Comparison of ENCODE assay signal across 28 cellular contexts in the genomic region with DNA sequence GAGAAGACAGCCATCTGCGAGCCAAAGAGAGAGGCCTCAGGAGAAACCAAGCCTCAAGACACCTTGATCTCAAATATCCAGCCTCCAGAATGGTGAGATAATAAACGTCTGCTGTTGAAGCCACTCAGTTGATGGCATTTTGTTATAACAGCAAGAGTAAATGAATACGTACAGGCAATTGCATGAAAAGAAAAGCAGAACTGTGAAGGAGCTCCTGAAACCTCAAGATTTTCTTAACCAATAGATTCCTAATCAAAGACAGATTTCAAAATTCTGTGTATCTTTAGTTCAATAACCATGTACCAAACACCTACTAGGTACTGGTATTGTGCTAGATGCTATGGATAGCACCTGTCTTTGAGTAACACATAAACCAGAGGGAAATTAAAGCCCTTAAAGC.
"Had no signal": no experiment of that assay in that cellular context is flagged by ENCODE, and none has a peak within 500 bp of the region (broad histone marks: within the 10 kb centered on the region; RNA-seq: fewer than 3 reads in every experiment).

No MANE protein-coding gene starts in this region.

- DNase-seq: stimulated activated CD4-positive, alpha-beta T cell treated with anti-CD3 and anti-CD28 coated beads, Interleukin-2, amount 100 ng/mL, for 48 hours; stimulated activated CD4-positive, alpha-beta T cell treated with anti-CD3 and anti-CD28 coated beads, Interleukin-4, amount 100 ng/mL, for 1 hour; stimulated activated CD4-positive, alpha-beta T cell treated with anti-CD3 and anti-CD28 coated beads, Interleukin-4, amount 100 ng/mL, for 24 hours; stimulated activated CD4-positive, alpha-beta T cell treated with anti-CD3 and anti-CD28 coated beads, Interleukin-4, amount 100 ng/mL, for 4 hours; stimulated activated CD8-positive, alpha-beta memory T cell treated with anti-CD3 and anti-CD28 coated beads, Interleukin-4, amount 100 ng/mL, for 48 hours; stimulated activated naive B cell treated with anti-CD40 and anti-IgM and Interleukin-4, amounts not matched to agents 10 μg/mL and 1 μg/mL and 100 μg/mL, for 72 hours; stimulated activated naive CD4-positive, alpha-beta T cell; stimulated activated naive CD4-positive, alpha-beta T cell treated with Interleukin-2 at 50 U/mL for 16 hours; stimulated activated naive CD8-positive, alpha-beta T cell treated with anti-CD3 and anti-CD28 coated beads, Interleukin-15, amount 100 ng/mL, for 72 hours; stimulated activated naive CD8-positive, alpha-beta T cell treated with anti-CD3 and anti-CD28 coated beads, Interleukin-15, Interleukin-2, amounts not matched to agents 100 U/mL and 50 U/mL, for 24 hours; stomach; substantia nigra; testis; thyroid gland; tibial artery; transverse colon; trophoblast cell; upper lobe of left lung; upper lobe of right lung; uterus had no signal

- H3K9me3 Mint-ChIP-seq: stimulated activated effector memory CD8-positive, alpha-beta T cell treated with anti-CD3 and anti-CD28 coated beads, Interleukin-12 subunit alpha, Interleukin-12 subunit beta, amount 100 ng/mL, for 72 hours; stimulated activated memory B cell treated with anti-CD40 and anti-IgM and Interleukin-4, amounts not matched to agents 10 μg/mL and 1 μg/mL and 100 μg/mL, for 72 hours; stimulated activated naive B cell treated with anti-CD40 and anti-IgM and Interleukin-4, amounts not matched to agents 10 μg/mL and 1 μg/mL and 100 μg/mL, for 72 hours; stimulated activated naive CD8-positive, alpha-beta T cell treated with anti-CD3 and anti-CD28 coated beads, Interleukin-15, amount 100 ng/mL, for 72 hours; stimulated activated naive CD8-positive, alpha-beta T cell treated with anti-CD3 and anti-CD28 coated beads, Interleukin-15, Interleukin-2, amounts not matched to agents 100 ng/mL and 50 ng/mL, for 24 hours had no signal

- H3K4me3 ChIP-seq: stomach, suprapubic skin, testis, thoracic aorta, thyroid gland, tibial artery, tibial nerve, transverse colon, upper lobe of left lung, upper lobe of right lung, uterus, vagina had no signal

- H3K36me3 Mint-ChIP-seq: stimulated activated effector memory CD8-positive, alpha-beta T cell treated with anti-CD3 and anti-CD28 coated beads, Interleukin-12 subunit alpha, Interleukin-12 subunit beta, amount 100 ng/mL, for 72 hours; stimulated activated memory B cell treated with anti-CD40 and anti-IgM and Interleukin-4, amounts not matched to agents 10 μg/mL and 1 μg/mL and 100 μg/mL, for 72 hours; stimulated activated naive B cell treated with anti-CD40 and anti-IgM and Interleukin-4, amounts not matched to agents 10 μg/mL and 1 μg/mL and 100 μg/mL, for 72 hours; type B pancreatic cell had no signal

- H3K36me3 ChIP-seq: stomach, suprapubic skin, thoracic aorta, thyroid gland, tibial artery, tibial nerve, transverse colon, upper lobe of left lung, upper lobe of right lung, uterus, vagina had no signal

- H3K27me3 ChIP-seq: stomach, suprapubic skin, testis, thyroid gland, tibial artery, tibial nerve, transverse colon, upper lobe of left lung, upper lobe of right lung, uterus, vagina had no signal

- H3K27ac Mint-ChIP-seq: stimulated activated effector memory CD8-positive, alpha-beta T cell treated with anti-CD3 and anti-CD28 coated beads, Interleukin-12 subunit alpha, Interleukin-12 subunit beta, amount 100 ng/mL, for 72 hours; stimulated activated memory B cell treated with anti-CD40 and anti-IgM and Interleukin-4, amounts not matched to agents 10 μg/mL and 1 μg/mL and 100 μg/mL, for 72 hours; stimulated activated naive B cell treated with anti-CD40 and anti-IgM and Interleukin-4, amounts not matched to agents 10 μg/mL and 1 μg/mL and 100 μg/mL, for 72 hours; stimulated activated naive CD8-positive, alpha-beta T cell treated with anti-CD3 and anti-CD28 coated beads, Interleukin-15, Interleukin-2, amounts not matched to agents 100 ng/mL and 50 ng/mL, for 24 hours; type B pancreatic cell had no signal

- H3K4me1 Mint-ChIP-seq: stimulated activated effector memory CD8-positive, alpha-beta T cell treated with anti-CD3 and anti-CD28 coated beads, Interleukin-12 subunit alpha, Interleukin-12 subunit beta, amount 100 ng/mL, for 72 hours; stimulated activated memory B cell treated with anti-CD40 and anti-IgM and Interleukin-4, amounts not matched to agents 10 μg/mL and 1 μg/mL and 100 μg/mL, for 72 hours; stimulated activated naive B cell treated with anti-CD40 and anti-IgM and Interleukin-4, amounts not matched to agents 10 μg/mL and 1 μg/mL and 100 μg/mL, for 72 hours; stimulated activated naive CD8-positive, alpha-beta T cell treated with anti-CD3 and anti-CD28 coated beads, Interleukin-15, amount 100 ng/mL, for 72 hours had no signal

- H3K27me3 Mint-ChIP-seq: stimulated activated memory B cell treated with anti-CD40 and anti-IgM and Interleukin-4, amounts not matched to agents 10 μg/mL and 1 μg/mL and 100 μg/mL, for 72 hours; stimulated activated naive B cell treated with anti-CD40 and anti-IgM and Interleukin-4, amounts not matched to agents 10 μg/mL and 1 μg/mL and 100 μg/mL, for 72 hours; stimulated activated naive CD8-positive, alpha-beta T cell treated with anti-CD3 and anti-CD28 coated beads, Interleukin-15, amount 100 ng/mL, for 72 hours; stimulated activated naive CD8-positive, alpha-beta T cell treated with anti-CD3 and anti-CD28 coated beads, Interleukin-15, Interleukin-2, amounts not matched to agents 100 ng/mL and 50 ng/mL, for 24 hours; type B pancreatic cell had no signal

- H3K9me3 ChIP-seq: stomach, suprapubic skin, testis, thoracic aorta, thyroid gland, tibial artery, tibial nerve, transverse colon, upper lobe of left lung, upper lobe of right lung, uterus, vagina had no signal

- ATAC-seq: stimulated activated effector memory CD8-positive, alpha-beta T cell treated with anti-CD3 and anti-CD28 coated beads, Interleukin-12 subunit alpha, Interleukin-12 subunit beta, amount 100 ng/mL, for 72 hours; stimulated activated memory B cell treated with anti-CD40 and anti-IgM and Interleukin-4, amounts not matched to agents 10 μg/mL and 1 μg/mL and 100 μg/mL, for 72 hours; stimulated activated naive B cell treated with anti-CD40 and anti-IgM and Interleukin-4, amounts not matched to agents 10 μg/mL and 1 μg/mL and 100 μg/mL, for 72 hours; stimulated activated naive CD8-positive, alpha-beta T cell treated with anti-CD3 and anti-CD28 coated beads, Interleukin-15, amount 100 ng/mL, for 72 hours; stimulated activated naive CD8-positive, alpha-beta T cell treated with anti-CD3 and anti-CD28 coated beads, Interleukin-15, Interleukin-2, amounts not matched to agents 100 U/mL and 50 U/mL, for 24 hours; upper lobe of right lung had no signal

- H3K27ac ChIP-seq: stomach, suprapubic skin, testis, thoracic aorta, thyroid gland, tibial artery, tibial nerve, transverse colon, upper lobe of left lung, upper lobe of right lung, uterus, vagina had no signal

- H3K4me1 ChIP-seq: testis, tibial artery, transverse colon, upper lobe of left lung, upper lobe of right lung, uterus, vagina had no signal

- H3K4me3 Mint-ChIP-seq: stimulated activated effector memory CD8-positive, alpha-beta T cell treated with anti-CD3 and anti-CD28 coated beads, Interleukin-12 subunit alpha, Interleukin-12 subunit beta, amount 100 ng/mL, for 72 hours; stimulated activated memory B cell treated with anti-CD40 and anti-IgM and Interleukin-4, amounts not matched to agents 10 μg/mL and 1 μg/mL and 100 μg/mL, for 72 hours; stimulated activated naive B cell treated with anti-CD40 and anti-IgM and Interleukin-4, amounts not matched to agents 10 μg/mL and 1 μg/mL and 100 μg/mL, for 72 hours; stimulated activated naive CD8-positive, alpha-beta T cell treated with anti-CD3 and anti-CD28 coated beads, Interleukin-15, amount 100 ng/mL, for 72 hours; stimulated activated naive CD8-positive, alpha-beta T cell treated with anti-CD3 and anti-CD28 coated beads, Interleukin-15, Interleukin-2, amounts not matched to agents 100 ng/mL and 50 ng/mL, for 24 hours; type B pancreatic cell had no signal
